Comparison of ENCODE assay signal across 20 cellular contexts in genomic region chr13:110665491-110666254, GRCh38. TPM values are rescaled to one million over a fixed set of nuclear protein-coding genes. Genes with fewer than 3 reads are reported as not detected.
DNase-seq lines count a peak whose midpoint lies in the region; ATAC-seq, FAIRE-seq and TF ChIP-seq lines count a peak whose summit lies in the region.
"Had no signal": no experiment of that assay in that cellular context is flagged by ENCODE, and none has a peak within 500 bp of the region (broad histone marks: within the 10 kb centered on the region; RNA-seq: fewer than 3 reads in every experiment).

No MANE protein-coding gene starts in this region.

- no peak overlapping the region for H3K4me2 ChIP-seq in HepG2 (ENCODE audit: low read depth, low read length)

- H3K27me3 ChIP-seq in liver (ENCODE audit: control insufficient read depth in 4 of 4, insufficient read depth in 4 of 4, low read length in 3 of 4) (no peaks in the 10 kb centered on the region), HepG2 (ENCODE audit: control insufficient read depth in 1 of 2, insufficient read depth in 2 of 2, low read length in 2 of 2) (no peaks in the 10 kb centered on the region), right lobe of liver (no peaks in the 10 kb centered on the region), esophagus muscularis mucosa (no peaks in the 10 kb centered on the region)
- H3K27me3 ChIP-seq: adrenal gland, tibial artery had no signal

- no peak for FAIRE-seq in HepG2 (lab: Jason Lieb, UNC)

- 89% methylated on average over 23 of the region's 23 CpGs for WGBS in liver
- WGBS in HepG2 (ENCODE audit: low lambda C conversion rate) = 96% methylated on average over 18 of the region's 23 CpGs
- WGBS in right lobe of liver (ENCODE audit: insufficient coverage, low coverage, low lambda C conversion rate, missing lambda C conversion rate) = 76% methylated on average over 22 of the region's 23 CpGs
- WGBS in esophagus muscularis mucosa = 86% methylated on average over 23 of the region's 23 CpGs

- ATAC-seq in HepG2 (no peak), right lobe of liver (peak; percentile 55 to 74 (median 62)), GM21447 (IDR thresholded peaks at IDR 0.05; ENCODE audit: unreplicated experiment) (no peak)

- H3K4me1 ChIP-seq in liver (ENCODE audit: control insufficient read depth in 4 of 4, insufficient read depth in 4 of 4, low read length in 3 of 4) (no peaks in the 10 kb centered on the region), HepG2 (ENCODE audit: insufficient read depth, low read length) (no peaks in the 10 kb centered on the region), right lobe of liver (no peaks in the 10 kb centered on the region), esophagus muscularis mucosa (no peaks in the 10 kb centered on the region)
- H3K4me1 ChIP-seq: adrenal gland, tibial artery had no signal

- TF ChIP-seq CTCF in liver (IDR thresholded peaks at IDR 0.05; ENCODE audit: low read depth, low read length, missing input control) = no peak
- no peak for TF ChIP-seq CTCF in HepG2 (CRISPR knock-in tag; IDR thresholded peaks at IDR 0.05)
- no peak for TF ChIP-seq CTCF in right lobe of liver (IDR thresholded peaks at IDR 0.05)
- TF ChIP-seq CTCF in esophagus muscularis mucosa (IDR thresholded peaks at IDR 0.05) = no peak

- TF ChIP-seq POLR2A in HepG2 (IDR thresholded peaks at IDR 0.05; ENCODE audit: insufficient read depth in 1 of 2, low read depth in 2 of 2, low read length in 2 of 2) = no peak
- no peak for TF ChIP-seq POLR2A in right lobe of liver (IDR thresholded peaks at IDR 0.05)
- no peak for TF ChIP-seq POLR2A in esophagus muscularis mucosa (IDR thresholded peaks at IDR 0.05; ENCODE audit: low read depth)

- CTCF ChIA-PET in HepG2 (lab: Yijun Ruan, JAX; ENCODE audit: low intra/inter-chr PET ratio, low total read pairs) = no interaction called here

- no peak for DNase-seq in HepG2 (ENCODE audit: low spot score)
- peak; percentile 88 for DNase-seq in SKM-1 treated with dmso at 0.1 percent for 144 hours (lab: John Stamatoyannopoulos, UW; ENCODE audit: unreplicated experiment)
- no peak for DNase-seq in right lobe of liver
- no peak for DNase-seq in mucosa of gallbladder (ENCODE audit: low spot score)
- DNase-seq in effector CD8-positive, alpha-beta T cell (lab: John Stamatoyannopoulos, UW) = no peak
- no peak for DNase-seq in esophagus muscularis mucosa (ENCODE audit: extremely low spot score)
- DNase-seq: activated effector memory CD4-positive, alpha-beta T cell treated with anti-CD3 and anti-CD28 coated beads, Interleukin-2, amount 50 U/mL, for 16 hours; CD4-positive, alpha-beta T cell; DMS153; effector CD4-positive, alpha-beta T cell; immature natural killer cell; mesenchymal stem cell; NCI-H1694 treated with DMSO at 0.1 percent for 48 hours; NCI-H226; stimulated activated CD4-positive, alpha-beta T cell treated with anti-CD3 and anti-CD28 coated beads, Interleukin-15, amount 100 ng/mL, for 24 hours; stimulated activated naive CD4-positive, alpha-beta T cell had no signal

- H3K36me3 ChIP-seq in liver (ENCODE audit: control insufficient read depth in 4 of 4, insufficient read depth in 3 of 4, low read depth in 1 of 4, low read length in 3 of 4) = peaks cover 6 to 31% (median 25%) of the 10 kb centered on the region in 4 donors
- peaks cover 14 to 66% of the 10 kb centered on the region in 2 experiments; a peak in 4 of 5 replicates for H3K36me3 ChIP-seq in HepG2 (replicated peaks in 1 of 2; ENCODE audit: control insufficient read depth in 1 of 2, insufficient read depth in 2 of 2, low read length in 2 of 2)
- peaks cover 0 to 36% (median 8%) of the 10 kb centered on the region in 4 donors for H3K36me3 ChIP-seq in right lobe of liver
- H3K36me3 ChIP-seq in esophagus muscularis mucosa = peaks cover 46 to 97% (median 89%) of the 10 kb centered on the region in 4 donors

- no peak overlapping the region for H3K9ac ChIP-seq in liver (ENCODE audit: low read depth in 1 of 2, low read length in 2 of 2)
- no peak overlapping the region for H3K9ac ChIP-seq in HepG2 (ENCODE audit: insufficient read depth, low read depth, low read length)

- no peaks in the 10 kb centered on the region for H4K20me1 ChIP-seq in HepG2 (ENCODE audit: insufficient read depth, low read length)

- H3K79me2 ChIP-seq in HepG2 (ENCODE audit: insufficient read depth, low read length) = no peaks in the 10 kb centered on the region

- H3K9me3 ChIP-seq in liver (ENCODE audit: control insufficient read depth in 4 of 4, low read length in 3 of 4) = no peaks in the 10 kb centered on the region
- no peaks in the 10 kb centered on the region; the same call in 1 of the 2 replicates for H3K9me3 ChIP-seq in HepG2 (ENCODE audit: low read length)
- H3K9me3 ChIP-seq in right lobe of liver = no peaks in the 10 kb centered on the region
- peaks cover 0 to 8% (median 0%) of the 10 kb centered on the region in 4 donors for H3K9me3 ChIP-seq in esophagus muscularis mucosa
- H3K9me3 ChIP-seq: adrenal gland, tibial artery had no signal

- H3K27ac ChIP-seq in liver (ENCODE audit: low read depth in 1 of 2, low read length in 2 of 2) (peak overlapping the region; percentile 41 to 46), HepG2 (ENCODE audit: extremely low read length, insufficient read depth, low read length) (no peak overlapping the region), right lobe of liver (peak overlapping the region in 2 of 3 donors; percentile 23 to 40), esophagus muscularis mucosa (replicated peaks in 1 of 4) (no peak overlapping the region)
- H3K27ac ChIP-seq: adrenal gland, tibial artery had no signal

- in situ Hi-C loops in HepG2 (cut with HindIII; ENCODE audit: extremely low pct_ligation_motif_present, low pct_unique_long_range_greater_than_20kb) = no loop called here

- intact Hi-C loops in HepG2 (cut with micrococcal nuclease; ENCODE audit: unreplicated experiment) (no loop called here), right lobe of liver (cut with DNase I) (no loop called here), esophagus muscularis mucosa (cut with DNase I) (no loop called here)

- H3K4me3 ChIP-seq in liver (ENCODE audit: low read depth in 1 of 3, low read length in 3 of 3) (no peak overlapping the region), HepG2 (replicated peaks in 1 of 3; ENCODE audit: insufficient read depth in 1 of 3, low read depth in 2 of 3, low read length in 3 of 3) (no peak overlapping the region), right lobe of liver (no peak overlapping the region), esophagus muscularis mucosa (no peak overlapping the region)
- H3K4me3 ChIP-seq: adrenal gland, tibial artery had no signal

- H2AFZ ChIP-seq in HepG2 (ENCODE audit: low read length) = no peak overlapping the region

- no TSS peak for BruUV-seq in HepG2 (replicated peaks; lab: Mats Ljungman, UMichigan)

- TF ChIP-seq EP300 in HepG2 (IDR thresholded peaks at IDR 0.05; ENCODE audit: low read depth in 2 of 2, low read length in 2 of 2) (no peak), HepG2 (CRISPR knock-in tag; IDR thresholded peaks at IDR 0.05; ENCODE audit: borderline replicate concordance) (no peak), esophagus muscularis mucosa (IDR thresholded peaks at IDR 0.05) (no peak)

- TF ChIP-seq RAD21 in liver (IDR thresholded peaks at IDR 0.05) (no peak), HepG2 (CRISPR knock-in tag; IDR thresholded peaks at IDR 0.05) (no peak)

- POLR2A ChIA-PET in HepG2 (lab: Yijun Ruan, JAX) = no interaction called here

RNA-seq across cellular contexts. Expression of gene CARS2, which starts 40.2 kb away (rescaled TPM):
- total RNA-seq in liver (10 to 100 TPM; 28.6 to 32.3 TPM), HepG2 (2016; rRNA removed; fragmentation: Illumina TruSeq; extraction: Trizol) (54.3 and 59.3 TPM in 2 replicates), right lobe of liver (10 to 100 TPM; 22.0 to 53.2 (median 27.3) TPM), mucosa of gallbladder (62.8 TPM), esophagus muscularis mucosa (10 to 100 TPM; 32.9 to 56.9 (median 40.2) TPM)
- polyA plus RNA-seq in liver (10 to 100 TPM; 30.5 to 44.0 TPM), HepG2 (2011; rRNA removed) (41.1 and 41.7 TPM in 2 replicates)
- 48.8 and 53.1 TPM in 2 replicates for total RNA-seq in HepG2 (2016; cell fraction: cytosol; rRNA removed; fragmentation: Illumina TruSeq; extraction: Trizol; ENCODE audit: low read depth)
- total RNA-seq in HepG2 (2016; cell fraction: insoluble cytoplasmic fraction; rRNA removed; fragmentation: Illumina TruSeq; extraction: Trizol) = 55.5 and 59.7 TPM in 2 replicates
- 58.9 and 63.9 TPM in 2 replicates for total RNA-seq in HepG2 (2016; cell fraction: membrane; rRNA removed; fragmentation: Illumina TruSeq; extraction: Trizol)
- 53.4 and 63.0 TPM in 2 replicates for total RNA-seq in HepG2 (2016; cell fraction: nucleus; rRNA removed; fragmentation: Illumina TruSeq; extraction: Trizol)
- polyA plus RNA-seq in HepG2 (2011; cell fraction: cytosol; rRNA removed) = 28.6 and 35.9 TPM in 2 replicates
- polyA plus RNA-seq in HepG2 (2011; cell fraction: nucleus; rRNA removed) = 164 and 213 TPM in 2 replicates
- polyA plus RNA-seq in HepG2 (2012) = 23.6 and 24.3 TPM in 2 replicates
- polyA plus RNA-seq in HepG2 (2016; cell fraction: cytosol; fragmentation: Illumina TruSeq; extraction: Trizol; ENCODE audit: low read depth) = 51.4 and 54.6 TPM in 2 replicates
- 53.7 and 56.0 TPM in 2 replicates for polyA plus RNA-seq in HepG2 (2016; cell fraction: insoluble cytoplasmic fraction; fragmentation: Illumina TruSeq; extraction: Trizol; ENCODE audit: low read depth)
- polyA plus RNA-seq in HepG2 (2016; cell fraction: membrane; fragmentation: Illumina TruSeq; extraction: Trizol; ENCODE audit: low read depth) = 55.8 and 58.6 TPM in 2 replicates
- polyA plus RNA-seq in HepG2 (2016; cell fraction: nucleus; fragmentation: Illumina TruSeq; extraction: Trizol; ENCODE audit: insufficient read depth, low read depth) = 98.7 and 98.9 TPM in 2 replicates
- polyA minus RNA-seq in HepG2 (2011; rRNA and poly(A)+ RNA removed; ENCODE audit: low replicate concordance) = 31.3 and 59.3 TPM in 2 replicates
- 12.7 and 18.4 TPM in 2 replicates for polyA minus RNA-seq in HepG2 (2011; cell fraction: cytosol; rRNA and poly(A)+ RNA removed)
- polyA minus RNA-seq in HepG2 (2011; cell fraction: nucleus; rRNA and poly(A)+ RNA removed) = 74.3 and 83.8 TPM in 2 replicates

RNA-seq across cellular contexts. Expression of gene ING1, which starts 47.8 kb away (rescaled TPM):
- total RNA-seq in liver = 10 to 100 TPM in 1 of 2 donors, 1 to 10 TPM in 1; 7.5 to 14.1 TPM
- 10 to 100 TPM in 1 of 2 donors, 1 to 10 TPM in 1; 8.0 to 10.1 TPM for polyA plus RNA-seq in liver
- 7.9 and 8.1 TPM in 2 replicates for total RNA-seq in HepG2 (2016; rRNA removed; fragmentation: Illumina TruSeq; extraction: Trizol)
- total RNA-seq in HepG2 (2016; cell fraction: cytosol; rRNA removed; fragmentation: Illumina TruSeq; extraction: Trizol; ENCODE audit: low read depth) = 3.2 and 3.8 TPM in 2 replicates
- total RNA-seq in HepG2 (2016; cell fraction: insoluble cytoplasmic fraction; rRNA removed; fragmentation: Illumina TruSeq; extraction: Trizol) = 6.1 and 7.1 TPM in 2 replicates
- total RNA-seq in HepG2 (2016; cell fraction: membrane; rRNA removed; fragmentation: Illumina TruSeq; extraction: Trizol) = 8.5 and 9.2 TPM in 2 replicates
- total RNA-seq in HepG2 (2016; cell fraction: nucleus; rRNA removed; fragmentation: Illumina TruSeq; extraction: Trizol) = 6.1 and 6.4 TPM in 2 replicates
- polyA plus RNA-seq in HepG2 (2011; rRNA removed) = 13.6 and 16.1 TPM in 2 replicates
- polyA plus RNA-seq in HepG2 (2011; cell fraction: cytosol; rRNA removed) = 14.0 and 27.3 TPM in 2 replicates
- polyA plus RNA-seq in HepG2 (2011; cell fraction: nucleus; rRNA removed) = 13.0 and 17.3 TPM in 2 replicates
- 6.5 and 7.4 TPM in 2 replicates for polyA plus RNA-seq in HepG2 (2012)
- 6.7 and 6.9 TPM in 2 replicates for polyA plus RNA-seq in HepG2 (2016; cell fraction: cytosol; fragmentation: Illumina TruSeq; extraction: Trizol; ENCODE audit: low read depth)
- 15.1 and 17.1 TPM in 2 replicates for polyA plus RNA-seq in HepG2 (2016; cell fraction: insoluble cytoplasmic fraction; fragmentation: Illumina TruSeq; extraction: Trizol; ENCODE audit: low read depth)
- 12.7 and 14.0 TPM in 2 replicates for polyA plus RNA-seq in HepG2 (2016; cell fraction: membrane; fragmentation: Illumina TruSeq; extraction: Trizol; ENCODE audit: low read depth)
- 15.2 and 17.6 TPM in 2 replicates for polyA plus RNA-seq in HepG2 (2016; cell fraction: nucleus; fragmentation: Illumina TruSeq; extraction: Trizol; ENCODE audit: insufficient read depth, low read depth)
- polyA minus RNA-seq in HepG2 (2011; rRNA and poly(A)+ RNA removed; ENCODE audit: low replicate concordance) = 11.5 and 18.2 TPM in 2 replicates
- polyA minus RNA-seq in HepG2 (2011; cell fraction: cytosol; rRNA and poly(A)+ RNA removed) = 12.1 and 16.0 TPM in 2 replicates
- polyA minus RNA-seq in HepG2 (2011; cell fraction: nucleus; rRNA and poly(A)+ RNA removed) = 7.1 TPM in 2 replicates
- 10 to 100 TPM in 3 of 6 experiments, 1 to 10 TPM in 3; 3.8 to 12.0 (median 8.8) TPM for total RNA-seq in right lobe of liver
- 18.6 TPM for total RNA-seq in mucosa of gallbladder
- total RNA-seq in esophagus muscularis mucosa = 10 to 100 TPM; 17.2 to 25.5 (median 23.2) TPM

RNA-seq across cellular contexts. Expression of gene NAXD, which starts 50.3 kb away (rescaled TPM):
- 10 to 100 TPM; 19.0 to 34.1 TPM for total RNA-seq in liver
- 10 to 100 TPM; 21.2 to 40.5 TPM for polyA plus RNA-seq in liver
- 18.5 and 19.0 TPM in 2 replicates for total RNA-seq in HepG2 (2016; rRNA removed; fragmentation: Illumina TruSeq; extraction: Trizol)
- 5.5 and 6.3 TPM in 2 replicates for total RNA-seq in HepG2 (2016; cell fraction: cytosol; rRNA removed; fragmentation: Illumina TruSeq; extraction: Trizol; ENCODE audit: low read depth)
- 18.9 and 19.7 TPM in 2 replicates for total RNA-seq in HepG2 (2016; cell fraction: insoluble cytoplasmic fraction; rRNA removed; fragmentation: Illumina TruSeq; extraction: Trizol)
- 12.5 and 13.8 TPM in 2 replicates for total RNA-seq in HepG2 (2016; cell fraction: membrane; rRNA removed; fragmentation: Illumina TruSeq; extraction: Trizol)
- total RNA-seq in HepG2 (2016; cell fraction: nucleus; rRNA removed; fragmentation: Illumina TruSeq; extraction: Trizol) = 20.9 and 21.0 TPM in 2 replicates
- 23.2 and 27.0 TPM in 2 replicates for polyA plus RNA-seq in HepG2 (2011; rRNA removed)
- 24.7 and 25.6 TPM in 2 replicates for polyA plus RNA-seq in HepG2 (2011; cell fraction: cytosol; rRNA removed)
- 81.1 and 85.3 TPM in 2 replicates for polyA plus RNA-seq in HepG2 (2011; cell fraction: nucleus; rRNA removed)
- polyA plus RNA-seq in HepG2 (2012) = 18.2 and 22.0 TPM in 2 replicates
- 5.1 and 5.8 TPM in 2 replicates for polyA plus RNA-seq in HepG2 (2016; cell fraction: cytosol; fragmentation: Illumina TruSeq; extraction: Trizol; ENCODE audit: low read depth)
- 18.8 and 20.5 TPM in 2 replicates for polyA plus RNA-seq in HepG2 (2016; cell fraction: insoluble cytoplasmic fraction; fragmentation: Illumina TruSeq; extraction: Trizol; ENCODE audit: low read depth)
- 10.7 and 10.9 TPM in 2 replicates for polyA plus RNA-seq in HepG2 (2016; cell fraction: membrane; fragmentation: Illumina TruSeq; extraction: Trizol; ENCODE audit: low read depth)
- 43.2 and 44.7 TPM in 2 replicates for polyA plus RNA-seq in HepG2 (2016; cell fraction: nucleus; fragmentation: Illumina TruSeq; extraction: Trizol; ENCODE audit: insufficient read depth, low read depth)
- polyA minus RNA-seq in HepG2 (2011; rRNA and poly(A)+ RNA removed; ENCODE audit: low replicate concordance) = 19.3 and 20.3 TPM in 2 replicates
- 4.0 and 5.5 TPM in 2 replicates for polyA minus RNA-seq in HepG2 (2011; cell fraction: cytosol; rRNA and poly(A)+ RNA removed)
- polyA minus RNA-seq in HepG2 (2011; cell fraction: nucleus; rRNA and poly(A)+ RNA removed) = 19.4 and 22.9 TPM in 2 replicates
- total RNA-seq in right lobe of liver = 10 to 100 TPM; 24.2 to 41.9 (median 29.9) TPM
- 62.7 TPM for total RNA-seq in mucosa of gallbladder
- total RNA-seq in esophagus muscularis mucosa = 10 to 100 TPM; 29.9 to 34.5 (median 34.0) TPM

Comparison
In these comparisons a context has a peak if more than half of its experiments do, and no peak if none do; other contexts are left out.
1. H3K27ac ChIP-seq: peak in liver (2 of 2) and right lobe of liver (2 of 3); none in HepG2 (single experiment) and esophagus muscularis mucosa (0 of 4).
2. ATAC-seq: peak in right lobe of liver (4 of 4); none in HepG2 (single experiment) and GM21447 (single experiment).